ENCODE assay signal across 10 cellular contexts in genomic region chr19:46620716-46621115, GRCh38. TPM values are rescaled to one million over a fixed set of nuclear protein-coding genes. Genes with fewer than 3 reads are reported as not detected.
DNase-seq lines count a peak whose midpoint lies in the region; ATAC-seq and TF ChIP-seq lines count a peak whose summit lies in the region.
"Had no signal": no experiment of that assay in that cellular context is flagged by ENCODE, and none has a peak within 500 bp of the region (broad histone marks: within the 10 kb centered on the region; RNA-seq: fewer than 3 reads in every experiment).

No MANE protein-coding gene starts in this region.

- TF ChIP-seq CTCF in HFF-Myc (IDR thresholded peaks at IDR 0.05; ENCODE audit: low read depth, low read length, missing control alignments) (no peak), left ventricle myocardium inferior (IDR thresholded peaks at IDR 0.05; ENCODE audit: borderline replicate concordance) (no peak), gastrocnemius medialis (IDR thresholded peaks at IDR 0.05 in 4 of 5, conservative IDR thresholded peaks at IDR 0.05 in 1 of 5) (no peak)

- peak overlapping the region; percentile 98 for H3K27ac Mint-ChIP-seq in activated T-helper 2 cell treated with anti-CD3 and anti-CD28 coated beads, Interferon-gamma antibody, Interleukin-2, Interleukin-4, amounts not matched to agents 10 μg/mL and 5 μg/mL and 100 μg/mL, durations not matched to agents 14 hours and 24 hours and 36 hours

- intact Hi-C loops in activated T-helper 2 cell treated with anti-CD3 and anti-CD28 coated beads, Interferon-gamma antibody, Interleukin-2, Interleukin-4, amounts not matched to agents 10 μg/mL and 5 μg/mL and 100 μg/mL, durations not matched to agents 14 hours and 24 hours and 36 hours (cut with micrococcal nuclease), result no loop called here
- intact Hi-C loops in left ventricle myocardium inferior (cut with micrococcal nuclease) (no loop called here), gastrocnemius medialis (cut with DNase I; ENCODE audit: low total_unique reads) (no loop called here)

- H3K4me3 ChIP-seq in HFF-Myc (replicated peaks; ENCODE audit: low read depth, low read length) (peak overlapping the region; percentile 9), left ventricle myocardium inferior (peak overlapping the region; percentile 55), gastrocnemius medialis (no peak overlapping the region)

- H3K27me3 Mint-ChIP-seq in activated T-helper 2 cell treated with anti-CD3 and anti-CD28 coated beads, Interferon-gamma antibody, Interleukin-2, Interleukin-4, amounts not matched to agents 10 μg/mL and 5 μg/mL and 100 μg/mL, durations not matched to agents 14 hours and 24 hours and 36 hours (ENCODE audit: low read depth), result no peaks in the 10 kb centered on the region

- H3K4me1 Mint-ChIP-seq in activated T-helper 2 cell treated with anti-CD3 and anti-CD28 coated beads, Interferon-gamma antibody, Interleukin-2, Interleukin-4, amounts not matched to agents 10 μg/mL and 5 μg/mL and 100 μg/mL, durations not matched to agents 14 hours and 24 hours and 36 hours (ENCODE audit: low read depth), result peaks cover 68% of the 10 kb centered on the region

- H3K4me1 ChIP-seq in left ventricle myocardium inferior, result peaks cover 82% of the 10 kb centered on the region
- H3K4me1 ChIP-seq in gastrocnemius medialis, result peaks cover 34 to 35% of the 10 kb centered on the region in 2 donors

- H3K4me3 Mint-ChIP-seq in activated T-helper 2 cell treated with anti-CD3 and anti-CD28 coated beads, Interferon-gamma antibody, Interleukin-2, Interleukin-4, amounts not matched to agents 10 μg/mL and 5 μg/mL and 100 μg/mL, durations not matched to agents 14 hours and 24 hours and 36 hours (ENCODE audit: low read depth), result peak overlapping the region; percentile 92

- ATAC-seq in gastrocnemius medialis (no peak), HG03460 (IDR thresholded peaks at IDR 0.05; ENCODE audit: unreplicated experiment) (no peak)
- ATAC-seq: Panc1 had no signal

- H3K36me3 ChIP-seq in left ventricle myocardium inferior, result no peaks in the 10 kb centered on the region
- H3K36me3 ChIP-seq in gastrocnemius medialis, result no peaks in the 10 kb centered on the region
- H3K36me3 ChIP-seq: neutrophil had no signal

- in situ Hi-C loops in gastrocnemius medialis (cut with MboI; ENCODE audit: low sequenced_read_pairs in 4 of 4), result no loop called here

- no peaks in the 10 kb centered on the region for H3K9me3 ChIP-seq in left ventricle myocardium inferior (replicated peaks)
- no peaks in the 10 kb centered on the region for H3K9me3 ChIP-seq in gastrocnemius medialis
- H3K9me3 ChIP-seq: neutrophil had no signal

- peak overlapping the region; percentile 85 for H3K27ac ChIP-seq in left ventricle myocardium inferior (replicated peaks)
- H3K27ac ChIP-seq in gastrocnemius medialis, result peak overlapping the region; percentile 27 to 69 (median 46)
- H3K27ac ChIP-seq: neutrophil had no signal

- H3K27me3 ChIP-seq in left ventricle myocardium inferior (ENCODE audit: low read depth) (no peaks in the 10 kb centered on the region), gastrocnemius medialis (no peaks in the 10 kb centered on the region)

- peaks cover 69% of the 10 kb centered on the region for H3K36me3 Mint-ChIP-seq in activated T-helper 2 cell treated with anti-CD3 and anti-CD28 coated beads, Interferon-gamma antibody, Interleukin-2, Interleukin-4, amounts not matched to agents 10 μg/mL and 5 μg/mL and 100 μg/mL, durations not matched to agents 14 hours and 24 hours and 36 hours (ENCODE audit: low read depth)

- no peak for TF ChIP-seq POLR2A in gastrocnemius medialis (IDR thresholded peaks at IDR 0.05)

- DNase-seq in HFF-Myc (ENCODE audit: extremely low read depth, low read depth) (no peak), left ventricle myocardium inferior (no peak), gastrocnemius medialis (no peak), NCI-H69 (lab: John Stamatoyannopoulos, UW) (no peak), NCI-H446 (lab: John Stamatoyannopoulos, UW) (no peak)
- no peak for DNase-seq in activated T-helper 2 cell treated with anti-CD3 and anti-CD28 coated beads, Interferon-gamma antibody, Interleukin-2, Interleukin-4, amounts not matched to agents 10 μg/mL and 5 μg/mL and 100 μg/mL, durations not matched to agents 14 hours and 24 hours and 36 hours (ENCODE audit: low spot score)
- DNase-seq: NCI-H1436 treated with DMSO at 0.1 percent for 48 hours had no signal

- H3K9me3 Mint-ChIP-seq in activated T-helper 2 cell treated with anti-CD3 and anti-CD28 coated beads, Interferon-gamma antibody, Interleukin-2, Interleukin-4, amounts not matched to agents 10 μg/mL and 5 μg/mL and 100 μg/mL, durations not matched to agents 14 hours and 24 hours and 36 hours, result no peaks in the 10 kb centered on the region

RNA-seq across cellular contexts. Expression of gene PTGIR, which starts 4.2 kb away (rescaled TPM):
- 214 and 218 TPM in 2 replicates for total RNA-seq in activated T-helper 2 cell treated with anti-CD3 and anti-CD28 coated beads, Interferon-gamma antibody, Interleukin-2, Interleukin-4, amounts not matched to agents 10 μg/mL and 5 μg/mL and 100 μg/mL, durations not matched to agents 14 hours and 24 hours and 36 hours
- 3.7 TPM for total RNA-seq in left ventricle myocardium inferior
- 1 to 10 TPM in 3 of 4 donors, under 1 TPM in 1; 0.87 to 1.7 (median 1.3) TPM for total RNA-seq in gastrocnemius medialis

RNA-seq across cellular contexts. Expression of gene GNG8, which starts 15.3 kb away (rescaled TPM):
- 21.4 and 29.1 TPM in 2 replicates for total RNA-seq in activated T-helper 2 cell treated with anti-CD3 and anti-CD28 coated beads, Interferon-gamma antibody, Interleukin-2, Interleukin-4, amounts not matched to agents 10 μg/mL and 5 μg/mL and 100 μg/mL, durations not matched to agents 14 hours and 24 hours and 36 hours
- total RNA-seq in left ventricle myocardium inferior (not detected), gastrocnemius medialis (not detected)

RNA-seq across cellular contexts. Expression of gene CALM3, which starts 19.6 kb away (rescaled TPM):
- 537 and 553 TPM in 2 replicates for total RNA-seq in activated T-helper 2 cell treated with anti-CD3 and anti-CD28 coated beads, Interferon-gamma antibody, Interleukin-2, Interleukin-4, amounts not matched to agents 10 μg/mL and 5 μg/mL and 100 μg/mL, durations not matched to agents 14 hours and 24 hours and 36 hours
- 294 TPM for total RNA-seq in left ventricle myocardium inferior
- total RNA-seq in gastrocnemius medialis, result 100 to 1,000 TPM; 109 to 170 (median 142) TPM

RNA-seq across cellular contexts. Expression of gene DACT3, which starts 40.3 kb away (rescaled TPM):
- 6.1 and 6.5 TPM in 2 replicates for total RNA-seq in activated T-helper 2 cell treated with anti-CD3 and anti-CD28 coated beads, Interferon-gamma antibody, Interleukin-2, Interleukin-4, amounts not matched to agents 10 μg/mL and 5 μg/mL and 100 μg/mL, durations not matched to agents 14 hours and 24 hours and 36 hours
- total RNA-seq in left ventricle myocardium inferior, result 18.3 TPM
- total RNA-seq in gastrocnemius medialis, result 1 to 10 TPM in 1 of 4 donors, under 1 TPM in 3; 0.26 to 1.0 (median 0.39) TPM

Comparison
In these comparisons a context has a peak if more than half of its experiments do, and no peak if none do; other contexts are left out.
1. H3K4me3 ChIP-seq: peak in HFF-Myc (single experiment) and left ventricle myocardium inferior (single experiment); none in gastrocnemius medialis (0 of 4).
2. RNA of gene PTGIR, which starts 4.2 kb away (total RNA-seq): 214 to 218 TPM in activated T-helper 2 cell treated with anti-CD3 and anti-CD28 coated beads, Interferon-gamma antibody, Interleukin-2, Interleukin-4, amounts not matched to agents 10 μg/mL and 5 μg/mL and 100 μg/mL, durations not matched to agents 14 hours and 24 hours and 36 hours; 3.7 TPM in left ventricle myocardium inferior (single experiment) and 0.87 to 1.7 TPM in gastrocnemius medialis; every median in the first group is over 10 times any median in the second.
3. RNA of gene GNG8, which starts 15.3 kb away (total RNA-seq): 21.4 to 29.1 TPM in activated T-helper 2 cell treated with anti-CD3 and anti-CD28 coated beads, Interferon-gamma antibody, Interleukin-2, Interleukin-4, amounts not matched to agents 10 μg/mL and 5 μg/mL and 100 μg/mL, durations not matched to agents 14 hours and 24 hours and 36 hours; not detected in left ventricle myocardium inferior (single experiment) and not detected in gastrocnemius medialis; every median in the first group is over 10 times any median in the second.